1 cellular context compared by ENCODE assay signal in the genomic region with DNA sequence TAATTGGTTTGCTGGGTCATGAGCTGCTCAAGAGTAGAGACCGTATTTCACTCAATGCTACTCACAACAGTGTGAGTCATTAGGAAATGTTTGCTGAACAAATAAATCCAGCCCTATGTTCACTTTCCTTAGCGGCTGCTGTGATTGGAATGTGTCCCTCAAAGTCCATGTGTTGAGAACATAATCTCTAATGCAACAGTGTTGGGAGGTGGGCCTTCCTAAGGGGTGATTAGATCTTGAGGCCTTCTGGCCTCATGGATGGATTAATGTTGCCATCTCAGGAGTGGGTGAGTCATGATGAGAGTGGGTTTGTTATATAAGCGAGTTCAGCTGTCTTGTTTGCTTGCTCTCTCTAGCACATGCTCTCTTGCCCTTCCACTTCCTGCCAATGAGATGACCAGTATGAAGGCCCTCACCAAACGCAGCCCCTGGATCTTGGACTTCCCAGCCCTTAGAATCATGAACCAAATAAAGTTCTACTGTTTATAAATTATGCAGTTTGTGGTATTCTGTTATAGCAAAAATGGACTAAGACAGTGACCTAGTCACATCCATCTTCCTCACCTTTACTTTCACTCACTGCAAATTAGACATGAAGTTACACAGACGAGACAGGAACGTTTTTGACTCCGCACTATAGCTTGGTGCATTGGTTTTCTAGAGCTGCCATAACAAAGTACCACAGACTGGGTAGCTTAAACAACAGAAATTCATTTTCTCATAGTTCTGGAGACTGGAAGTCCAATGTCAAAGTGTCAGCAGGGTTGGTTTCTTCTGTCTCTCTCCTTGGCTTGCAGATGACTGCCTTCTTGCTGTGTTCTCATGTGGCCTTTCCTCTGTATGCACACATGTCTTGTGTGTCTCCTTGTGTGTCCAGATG.
TF ChIP-seq lines count a peak whose summit lies in the region.

No MANE protein-coding gene starts in this region.

TF ChIP-seq in HepG2, 621 proteins besides CTCF, POLR2A, EP300 and RAD21 (continued from another document and continues in another):
- TF ChIP-seq, protein P1, sequence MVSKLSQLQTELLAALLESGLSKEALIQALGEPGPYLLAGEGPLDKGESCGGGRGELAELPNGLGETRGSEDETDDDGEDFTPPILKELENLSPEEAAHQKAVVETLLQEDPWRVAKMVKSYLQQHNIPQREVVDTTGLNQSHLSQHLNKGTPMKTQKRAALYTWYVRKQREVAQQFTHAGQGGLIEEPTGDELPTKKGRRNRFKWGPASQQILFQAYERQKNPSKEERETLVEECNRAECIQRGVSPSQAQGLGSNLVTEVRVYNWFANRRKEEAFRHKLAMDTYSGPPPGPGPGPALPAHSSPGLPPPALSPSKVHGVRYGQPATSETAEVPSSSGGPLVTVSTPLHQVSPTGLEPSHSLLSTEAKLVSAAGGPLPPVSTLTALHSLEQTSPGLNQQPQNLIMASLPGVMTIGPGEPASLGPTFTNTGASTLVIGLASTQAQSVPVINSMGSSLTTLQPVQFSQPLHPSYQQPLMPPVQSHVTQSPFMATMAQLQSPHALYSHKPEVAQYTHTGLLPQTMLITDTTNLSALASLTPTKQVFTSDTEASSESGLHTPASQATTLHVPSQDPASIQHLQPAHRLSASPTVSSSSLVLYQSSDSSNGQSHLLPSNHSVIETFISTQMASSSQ (IDR thresholded peaks at IDR 0.05; ENCODE audit: low read depth), result 0 out of 2 replicates have a peak, but pooled peaks have one; percentile 49
- TF ChIP-seq, protein P1 (CRISPR knock-in tag; IDR thresholded peaks at IDR 0.05; ENCODE audit: borderline replicate concordance), result peak; percentile 83; the same call in 1 of the 2 replicates
- TF ChIP-seq TAF1 (CRISPR knock-in tag; IDR thresholded peaks at IDR 0.05) (no peak), CAMTA2 (CRISPR knock-in tag; IDR thresholded peaks at IDR 0.05; ENCODE audit: borderline replicate concordance) (no peak), TCF12 (IDR thresholded peaks at IDR 0.05) (no peak), TCF12 (CRISPR knock-in tag; IDR thresholded peaks at IDR 0.05) (peak; percentile 95), KAT8 (CRISPR knock-in tag; IDR thresholded peaks at IDR 0.05) (peak; percentile 64; the same call in 1 of the 2 replicates), ZNF607 (CRISPR knock-in tag; IDR thresholded peaks at IDR 0.05; ENCODE audit: borderline replicate concordance) (peak; percentile 72), NR2F2 (IDR thresholded peaks at IDR 0.05; ENCODE audit: borderline replicate concordance, low read depth) (peak; percentile 86), ZNF282 (IDR thresholded peaks at IDR 0.05; ENCODE audit: partially characterized antibody) (no peak), ZNF136 (CRISPR knock-in tag; IDR thresholded peaks at IDR 0.05; ENCODE audit: low read depth) (peak; percentile 60; the same call in 1 of the 2 replicates), ZNF839 (CRISPR knock-in tag; IDR thresholded peaks at IDR 0.05; ENCODE audit: borderline replicate concordance) (no peak), SSRP1 (CRISPR knock-in tag; IDR thresholded peaks at IDR 0.05) (no peak), ZNF549 (CRISPR knock-in tag; IDR thresholded peaks at IDR 0.05) (no peak), RFX1 (IDR thresholded peaks at IDR 0.05) (no peak), ZNF251 (CRISPR knock-in tag; IDR thresholded peaks at IDR 0.05) (no peak), ZNF296 (CRISPR knock-in tag; conservative IDR thresholded peaks at IDR 0.05) (no peak), KLF6 (CRISPR knock-in tag; IDR thresholded peaks at IDR 0.05) (peak; percentile 71; the same call in 1 of the 2 replicates), SRF (IDR thresholded peaks at IDR 0.05; ENCODE audit: low read depth, low read length) (0 out of 2 replicates have a peak, but pooled peaks have one; percentile 47), EED (CRISPR knock-in tag; IDR thresholded peaks at IDR 0.05) (no peak), SOX13 (IDR thresholded peaks at IDR 0.05) (peak; percentile 53; the same call in 1 of the 2 replicates), SOX13 (CRISPR knock-in tag; conservative IDR thresholded peaks at IDR 0.05 in 1 of 2, IDR thresholded peaks at IDR 0.05 in 1 of 2) (peak in 1 of 2 experiments; percentile 94; a peak in 2 of 4 replicates), ZNF207 (IDR thresholded peaks at IDR 0.05; ENCODE audit: borderline replicate concordance) (no peak)
- TF ChIP-seq, protein P2, sequence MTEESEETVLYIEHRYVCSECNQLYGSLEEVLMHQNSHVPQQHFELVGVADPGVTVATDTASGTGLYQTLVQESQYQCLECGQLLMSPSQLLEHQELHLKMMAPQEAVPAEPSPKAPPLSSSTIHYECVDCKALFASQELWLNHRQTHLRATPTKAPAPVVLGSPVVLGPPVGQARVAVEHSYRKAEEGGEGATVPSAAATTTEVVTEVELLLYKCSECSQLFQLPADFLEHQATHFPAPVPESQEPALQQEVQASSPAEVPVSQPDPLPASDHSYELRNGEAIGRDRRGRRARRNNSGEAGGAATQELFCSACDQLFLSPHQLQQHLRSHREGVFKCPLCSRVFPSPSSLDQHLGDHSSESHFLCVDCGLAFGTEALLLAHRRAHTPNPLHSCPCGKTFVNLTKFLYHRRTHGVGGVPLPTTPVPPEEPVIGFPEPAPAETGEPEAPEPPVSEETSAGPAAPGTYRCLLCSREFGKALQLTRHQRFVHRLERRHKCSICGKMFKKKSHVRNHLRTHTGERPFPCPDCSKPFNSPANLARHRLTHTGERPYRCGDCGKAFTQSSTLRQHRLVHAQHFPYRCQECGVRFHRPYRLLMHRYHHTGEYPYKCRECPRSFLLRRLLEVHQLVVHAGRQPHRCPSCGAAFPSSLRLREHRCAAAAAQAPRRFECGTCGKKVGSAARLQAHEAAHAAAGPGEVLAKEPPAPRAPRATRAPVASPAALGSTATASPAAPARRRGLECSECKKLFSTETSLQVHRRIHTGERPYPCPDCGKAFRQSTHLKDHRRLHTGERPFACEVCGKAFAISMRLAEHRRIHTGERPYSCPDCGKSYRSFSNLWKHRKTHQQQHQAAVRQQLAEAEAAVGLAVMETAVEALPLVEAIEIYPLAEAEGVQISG (CRISPR knock-in tag; IDR thresholded peaks at IDR 0.05), result peak; percentile 81
- TF ChIP-seq, protein P3, sequence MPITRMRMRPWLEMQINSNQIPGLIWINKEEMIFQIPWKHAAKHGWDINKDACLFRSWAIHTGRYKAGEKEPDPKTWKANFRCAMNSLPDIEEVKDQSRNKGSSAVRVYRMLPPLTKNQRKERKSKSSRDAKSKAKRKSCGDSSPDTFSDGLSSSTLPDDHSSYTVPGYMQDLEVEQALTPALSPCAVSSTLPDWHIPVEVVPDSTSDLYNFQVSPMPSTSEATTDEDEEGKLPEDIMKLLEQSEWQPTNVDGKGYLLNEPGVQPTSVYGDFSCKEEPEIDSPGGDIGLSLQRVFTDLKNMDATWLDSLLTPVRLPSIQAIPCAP (CRISPR knock-in tag; IDR thresholded peaks at IDR 0.05; ENCODE audit: low read depth), result no peak
- TF ChIP-seq, protein P4, sequence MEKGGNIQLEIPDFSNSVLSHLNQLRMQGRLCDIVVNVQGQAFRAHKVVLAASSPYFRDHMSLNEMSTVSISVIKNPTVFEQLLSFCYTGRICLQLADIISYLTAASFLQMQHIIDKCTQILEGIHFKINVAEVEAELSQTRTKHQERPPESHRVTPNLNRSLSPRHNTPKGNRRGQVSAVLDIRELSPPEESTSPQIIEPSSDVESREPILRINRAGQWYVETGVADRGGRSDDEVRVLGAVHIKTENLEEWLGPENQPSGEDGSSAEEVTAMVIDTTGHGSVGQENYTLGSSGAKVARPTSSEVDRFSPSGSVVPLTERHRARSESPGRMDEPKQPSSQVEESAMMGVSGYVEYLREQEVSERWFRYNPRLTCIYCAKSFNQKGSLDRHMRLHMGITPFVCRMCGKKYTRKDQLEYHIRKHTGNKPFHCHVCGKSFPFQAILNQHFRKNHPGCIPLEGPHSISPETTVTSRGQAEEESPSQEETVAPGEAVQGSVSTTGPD (CRISPR knock-in tag; IDR thresholded peaks at IDR 0.05), result peak; percentile 80; the same call in 1 of the 2 replicates
- TF ChIP-seq, protein P5, sequence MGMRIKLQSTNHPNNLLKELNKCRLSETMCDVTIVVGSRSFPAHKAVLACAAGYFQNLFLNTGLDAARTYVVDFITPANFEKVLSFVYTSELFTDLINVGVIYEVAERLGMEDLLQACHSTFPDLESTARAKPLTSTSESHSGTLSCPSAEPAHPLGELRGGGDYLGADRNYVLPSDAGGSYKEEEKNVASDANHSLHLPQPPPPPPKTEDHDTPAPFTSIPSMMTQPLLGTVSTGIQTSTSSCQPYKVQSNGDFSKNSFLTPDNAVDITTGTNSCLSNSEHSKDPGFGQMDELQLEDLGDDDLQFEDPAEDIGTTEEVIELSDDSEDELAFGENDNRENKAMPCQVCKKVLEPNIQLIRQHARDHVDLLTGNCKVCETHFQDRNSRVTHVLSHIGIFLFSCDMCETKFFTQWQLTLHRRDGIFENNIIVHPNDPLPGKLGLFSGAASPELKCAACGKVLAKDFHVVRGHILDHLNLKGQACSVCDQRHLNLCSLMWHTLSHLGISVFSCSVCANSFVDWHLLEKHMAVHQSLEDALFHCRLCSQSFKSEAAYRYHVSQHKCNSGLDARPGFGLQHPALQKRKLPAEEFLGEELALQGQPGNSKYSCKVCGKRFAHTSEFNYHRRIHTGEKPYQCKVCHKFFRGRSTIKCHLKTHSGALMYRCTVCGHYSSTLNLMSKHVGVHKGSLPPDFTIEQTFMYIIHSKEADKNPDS (CRISPR knock-in tag; IDR thresholded peaks at IDR 0.05), result 0 out of 2 replicates have a peak, but pooled peaks have one; percentile 29
- TF ChIP-seq, protein P6, sequence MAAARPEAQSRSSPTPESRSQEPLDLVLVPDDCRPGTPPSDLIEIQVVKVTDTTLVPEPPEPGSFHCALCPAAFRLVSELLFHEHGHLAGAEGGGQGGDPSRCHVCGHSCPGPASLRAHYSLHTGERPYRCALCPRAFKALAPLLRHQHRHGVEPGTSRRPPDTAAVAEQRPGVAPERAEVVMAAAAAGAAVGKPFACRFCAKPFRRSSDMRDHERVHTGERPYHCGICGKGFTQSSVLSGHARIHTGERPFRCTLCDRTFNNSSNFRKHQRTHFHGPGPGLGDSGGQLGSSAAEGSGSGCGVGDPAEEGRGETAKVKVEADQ (CRISPR knock-in tag; IDR thresholded peaks at IDR 0.05; ENCODE audit: borderline replicate concordance), result no peak
- TF ChIP-seq, protein P7, sequence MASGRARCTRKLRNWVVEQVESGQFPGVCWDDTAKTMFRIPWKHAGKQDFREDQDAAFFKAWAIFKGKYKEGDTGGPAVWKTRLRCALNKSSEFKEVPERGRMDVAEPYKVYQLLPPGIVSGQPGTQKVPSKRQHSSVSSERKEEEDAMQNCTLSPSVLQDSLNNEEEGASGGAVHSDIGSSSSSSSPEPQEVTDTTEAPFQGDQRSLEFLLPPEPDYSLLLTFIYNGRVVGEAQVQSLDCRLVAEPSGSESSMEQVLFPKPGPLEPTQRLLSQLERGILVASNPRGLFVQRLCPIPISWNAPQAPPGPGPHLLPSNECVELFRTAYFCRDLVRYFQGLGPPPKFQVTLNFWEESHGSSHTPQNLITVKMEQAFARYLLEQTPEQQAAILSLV (CRISPR knock-in tag; IDR thresholded peaks at IDR 0.05; ENCODE audit: borderline replicate concordance), result 0 out of 2 replicates have a peak, but pooled peaks have one; percentile 29
- TF ChIP-seq, protein P8, sequence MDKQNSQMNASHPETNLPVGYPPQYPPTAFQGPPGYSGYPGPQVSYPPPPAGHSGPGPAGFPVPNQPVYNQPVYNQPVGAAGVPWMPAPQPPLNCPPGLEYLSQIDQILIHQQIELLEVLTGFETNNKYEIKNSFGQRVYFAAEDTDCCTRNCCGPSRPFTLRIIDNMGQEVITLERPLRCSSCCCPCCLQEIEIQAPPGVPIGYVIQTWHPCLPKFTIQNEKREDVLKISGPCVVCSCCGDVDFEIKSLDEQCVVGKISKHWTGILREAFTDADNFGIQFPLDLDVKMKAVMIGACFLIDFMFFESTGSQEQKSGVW (CRISPR knock-in tag; IDR thresholded peaks at IDR 0.05; ENCODE audit: borderline replicate concordance), result no peak
- TF ChIP-seq, protein P9, sequence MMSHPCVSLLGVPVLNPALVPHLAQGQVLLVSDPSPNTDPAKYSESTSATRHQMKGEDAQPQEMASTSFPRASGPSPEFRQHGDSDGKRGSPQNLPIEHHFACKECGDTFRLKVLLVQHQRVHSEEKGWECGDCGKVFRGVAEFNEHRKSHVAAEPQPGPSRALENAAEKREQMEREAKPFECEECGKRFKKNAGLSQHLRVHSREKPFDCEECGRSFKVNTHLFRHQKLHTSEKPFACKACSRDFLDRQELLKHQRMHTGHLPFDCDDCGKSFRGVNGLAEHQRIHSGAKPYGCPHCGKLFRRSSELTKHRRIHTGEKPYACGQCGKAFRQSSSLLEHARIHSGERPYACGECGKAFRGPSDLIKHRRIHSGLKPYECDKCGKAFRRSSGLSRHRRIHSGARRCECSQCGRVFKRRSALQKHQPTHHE (CRISPR knock-in tag; IDR thresholded peaks at IDR 0.05; ENCODE audit: borderline replicate concordance), result peak; percentile 42; the same call in 1 of the 2 replicates
- TF ChIP-seq, protein P10, sequence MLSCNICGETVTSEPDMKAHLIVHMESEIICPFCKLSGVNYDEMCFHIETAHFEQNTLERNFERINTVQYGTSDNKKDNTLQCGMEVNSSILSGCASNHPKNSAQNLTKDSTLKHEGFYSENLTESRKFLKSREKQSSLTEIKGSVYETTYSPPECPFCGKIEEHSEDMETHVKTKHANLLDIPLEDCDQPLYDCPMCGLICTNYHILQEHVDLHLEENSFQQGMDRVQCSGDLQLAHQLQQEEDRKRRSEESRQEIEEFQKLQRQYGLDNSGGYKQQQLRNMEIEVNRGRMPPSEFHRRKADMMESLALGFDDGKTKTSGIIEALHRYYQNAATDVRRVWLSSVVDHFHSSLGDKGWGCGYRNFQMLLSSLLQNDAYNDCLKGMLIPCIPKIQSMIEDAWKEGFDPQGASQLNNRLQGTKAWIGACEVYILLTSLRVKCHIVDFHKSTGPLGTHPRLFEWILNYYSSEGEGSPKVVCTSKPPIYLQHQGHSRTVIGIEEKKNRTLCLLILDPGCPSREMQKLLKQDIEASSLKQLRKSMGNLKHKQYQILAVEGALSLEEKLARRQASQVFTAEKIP (CRISPR knock-in tag; IDR thresholded peaks at IDR 0.05; ENCODE audit: borderline replicate concordance), result no peak
- TF ChIP-seq, protein P11, sequence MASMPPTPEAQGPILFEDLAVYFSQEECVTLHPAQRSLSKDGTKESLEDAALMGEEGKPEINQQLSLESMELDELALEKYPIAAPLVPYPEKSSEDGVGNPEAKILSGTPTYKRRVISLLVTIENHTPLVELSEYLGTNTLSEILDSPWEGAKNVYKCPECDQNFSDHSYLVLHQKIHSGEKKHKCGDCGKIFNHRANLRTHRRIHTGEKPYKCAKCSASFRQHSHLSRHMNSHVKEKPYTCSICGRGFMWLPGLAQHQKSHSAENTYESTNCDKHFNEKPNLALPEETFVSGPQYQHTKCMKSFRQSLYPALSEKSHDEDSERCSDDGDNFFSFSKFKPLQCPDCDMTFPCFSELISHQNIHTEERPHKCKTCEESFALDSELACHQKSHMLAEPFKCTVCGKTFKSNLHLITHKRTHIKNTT (CRISPR knock-in tag; IDR thresholded peaks at IDR 0.05), result no peak
